In the genomic region with DNA sequence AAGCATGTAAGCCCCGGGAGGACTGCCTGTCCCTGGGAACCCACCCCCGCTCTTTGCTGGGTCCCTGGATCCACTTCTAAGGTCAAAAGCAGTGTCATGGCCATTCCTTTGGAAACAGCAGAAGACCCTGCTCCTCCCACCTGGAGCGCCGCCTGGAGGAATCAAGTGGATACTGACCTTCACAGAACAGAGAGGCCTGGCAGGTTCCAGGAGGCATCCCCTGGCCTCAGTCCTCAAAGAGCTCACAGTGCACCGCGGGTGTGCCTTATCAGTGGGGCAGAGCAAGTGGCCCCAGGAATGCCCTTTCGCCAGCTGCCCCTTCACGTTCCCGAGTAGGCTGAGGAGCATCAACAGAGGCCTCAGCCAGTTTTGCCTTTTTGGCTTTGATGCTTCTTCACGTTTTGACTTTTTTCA, we compare ENCODE assay signal across 14 cellular contexts. TPM values are rescaled to one million over a fixed set of nuclear protein-coding genes. Genes with fewer than 3 reads are reported as not detected.
DNase-seq lines count a peak whose midpoint lies in the region; ATAC-seq and TF ChIP-seq lines count a peak whose summit lies in the region.
"Had no signal": no experiment of that assay in that cellular context is flagged by ENCODE, and none has a peak within 500 bp of the region (broad histone marks: within the 10 kb centered on the region; RNA-seq: fewer than 3 reads in every experiment).

No MANE protein-coding gene starts in this region.

- H3K36me3 Mint-ChIP-seq in activated T-helper 2 cell treated with anti-CD3 and anti-CD28 coated beads, Interferon-gamma antibody, Interleukin-2, Interleukin-4, amounts not matched to agents 10 μg/mL and 5 μg/mL and 100 μg/mL, durations not matched to agents 14 hours and 24 hours and 36 hours (ENCODE audit: low read depth): no peaks in the 10 kb centered on the region

- no peak overlapping the region for H3K27ac ChIP-seq in Panc1 (ENCODE audit: low read length)
- H3K27ac ChIP-seq: sigmoid colon had no signal

- H3K9me3 Mint-ChIP-seq in activated T-helper 2 cell treated with anti-CD3 and anti-CD28 coated beads, Interferon-gamma antibody, Interleukin-2, Interleukin-4, amounts not matched to agents 10 μg/mL and 5 μg/mL and 100 μg/mL, durations not matched to agents 14 hours and 24 hours and 36 hours: no peaks in the 10 kb centered on the region
- H3K9me3 Mint-ChIP-seq: activated T-helper 1 cell treated with anti-CD3 and anti-CD28 coated beads, Interleukin-12 subunit alpha, Interleukin-12 subunit beta, Interleukin-2, Interleukin-4 antibody, amounts not matched to agents 30 ng/mL and 10 ng/mL and 1 ng/mL, durations not matched to agents 14 hours and 24 hours and 36 hours; T-helper 1 cell treated with Interleukin-12 subunit alpha and Interleukin-12 subunit beta and Interleukin-4 antibody, amounts not matched to agents 30 μg/mL and 1 μg/mL, for 36 hours had no signal

- POLR2A ChIA-PET in Panc1 (lab: Charles Lee): no interaction called here

- in situ Hi-C loops in Panc1 (cut with HindIII; ENCODE audit: low pct_unique_long_range_greater_than_20kb, low sequenced_read_pairs): no loop called here

- peaks cover 24% of the 10 kb centered on the region for H3K27me3 Mint-ChIP-seq in activated T-helper 2 cell treated with anti-CD3 and anti-CD28 coated beads, Interferon-gamma antibody, Interleukin-2, Interleukin-4, amounts not matched to agents 10 μg/mL and 5 μg/mL and 100 μg/mL, durations not matched to agents 14 hours and 24 hours and 36 hours (ENCODE audit: low read depth)

- intact Hi-C loops in Panc1 (cut with micrococcal nuclease; ENCODE audit: unreplicated experiment): no loop called here
- intact Hi-C loops in activated T-helper 2 cell treated with anti-CD3 and anti-CD28 coated beads, Interferon-gamma antibody, Interleukin-2, Interleukin-4, amounts not matched to agents 10 μg/mL and 5 μg/mL and 100 μg/mL, durations not matched to agents 14 hours and 24 hours and 36 hours (cut with micrococcal nuclease): no loop called here

- H3K36me3 ChIP-seq in Panc1 (ENCODE audit: control insufficient read depth, insufficient read depth, low read length): no peaks in the 10 kb centered on the region

- no peak overlapping the region for H3K4me3 Mint-ChIP-seq in activated T-helper 2 cell treated with anti-CD3 and anti-CD28 coated beads, Interferon-gamma antibody, Interleukin-2, Interleukin-4, amounts not matched to agents 10 μg/mL and 5 μg/mL and 100 μg/mL, durations not matched to agents 14 hours and 24 hours and 36 hours (ENCODE audit: low read depth)
- H3K4me3 Mint-ChIP-seq: activated T-helper 1 cell treated with anti-CD3 and anti-CD28 coated beads, Interleukin-12 subunit alpha, Interleukin-12 subunit beta, Interleukin-2, Interleukin-4 antibody, amounts not matched to agents 30 ng/mL and 10 ng/mL and 1 ng/mL, durations not matched to agents 14 hours and 24 hours and 36 hours; T-helper 1 cell treated with Interleukin-12 subunit alpha and Interleukin-12 subunit beta and Interleukin-4 antibody, amounts not matched to agents 30 μg/mL and 1 μg/mL, for 36 hours had no signal

- TF ChIP-seq CTCF in GM12873 (IDR thresholded peaks at IDR 0.05; ENCODE audit: insufficient read depth, low read depth, low read length, missing control alignments) (peak; percentile 38), Panc1 (IDR thresholded peaks at IDR 0.05) (peak; percentile 84; the same call in 1 of the 2 replicates), fibroblast of the aortic adventitia (IDR thresholded peaks at IDR 0.05; ENCODE audit: insufficient read depth, low read length) (peak; percentile 11)

- H3K27ac Mint-ChIP-seq in activated T-helper 2 cell treated with anti-CD3 and anti-CD28 coated beads, Interferon-gamma antibody, Interleukin-2, Interleukin-4, amounts not matched to agents 10 μg/mL and 5 μg/mL and 100 μg/mL, durations not matched to agents 14 hours and 24 hours and 36 hours: no peak overlapping the region
- H3K27ac Mint-ChIP-seq: activated T-helper 1 cell treated with anti-CD3 and anti-CD28 coated beads, Interleukin-12 subunit alpha, Interleukin-12 subunit beta, Interleukin-2, Interleukin-4 antibody, amounts not matched to agents 30 ng/mL and 10 ng/mL and 1 ng/mL, durations not matched to agents 14 hours and 24 hours and 36 hours; T-helper 1 cell treated with Interleukin-12 subunit alpha and Interleukin-12 subunit beta and Interleukin-4 antibody, amounts not matched to agents 30 μg/mL and 1 μg/mL, for 36 hours had no signal

- CTCF ChIA-PET in Panc1 (lab: Charles Lee): interaction anchor here (0.6 to 0.8 kb wide), 4 partner anchors 12 to 31 kb away, joined by 3 to 5 read pairs (median 3); no protein-coding TSS in a partner anchor

- peaks cover 3% of the 10 kb centered on the region for H3K4me1 Mint-ChIP-seq in activated T-helper 2 cell treated with anti-CD3 and anti-CD28 coated beads, Interferon-gamma antibody, Interleukin-2, Interleukin-4, amounts not matched to agents 10 μg/mL and 5 μg/mL and 100 μg/mL, durations not matched to agents 14 hours and 24 hours and 36 hours (ENCODE audit: low read depth)

- no peaks in the 10 kb centered on the region for H3K9me3 ChIP-seq in Panc1 (ENCODE audit: control insufficient read depth, insufficient read depth, low read depth, low read length)
- H3K9me3 ChIP-seq: sigmoid colon had no signal

- peak; percentile 64 for ATAC-seq in Panc1
- ATAC-seq in GM21529 (IDR thresholded peaks at IDR 0.05; ENCODE audit: unreplicated experiment): no peak
- no peak for ATAC-seq in HG03025 (IDR thresholded peaks at IDR 0.05; ENCODE audit: low FRiP score, unreplicated experiment)
- ATAC-seq: left ventricle myocardium superior; stimulated activated naive CD8-positive, alpha-beta T cell treated with anti-CD3 and anti-CD28 coated beads, Interleukin-15, Interleukin-2, amounts not matched to agents 100 U/mL and 50 U/mL, for 24 hours had no signal

- H3K4me3 ChIP-seq in Panc1 (ENCODE audit: low read depth in 2 of 2, low read length in 2 of 2) (no peak overlapping the region), fibroblast of the aortic adventitia (ENCODE audit: low read depth, low read length) (no peak overlapping the region)
- H3K4me3 ChIP-seq: sigmoid colon had no signal

- peaks cover 21% of the 10 kb centered on the region for H3K4me1 ChIP-seq in Panc1 (ENCODE audit: control insufficient read depth, insufficient read depth, low read length)

- DNase-seq in 8988T (peak; percentile 90), Panc1 (ENCODE audit: low read depth, low spot score) (no peak), fibroblast of the aortic adventitia (ENCODE audit: low read depth) (no peak), GM19240 (ENCODE audit: insufficient read length, low spot score) (no peak)
- DNase-seq in activated T-helper 2 cell treated with anti-CD3 and anti-CD28 coated beads, Interferon-gamma antibody, Interleukin-2, Interleukin-4, amounts not matched to agents 10 μg/mL and 5 μg/mL and 100 μg/mL, durations not matched to agents 14 hours and 24 hours and 36 hours (ENCODE audit: low spot score): no peak
- DNase-seq: left ventricle myocardium superior; NCI-H187 treated with DMSO at 0.1 percent for 48 hours; sigmoid colon; stimulated activated naive CD8-positive, alpha-beta T cell treated with anti-CD3 and anti-CD28 coated beads, Interleukin-15, Interleukin-2, amounts not matched to agents 100 U/mL and 50 U/mL, for 24 hours had no signal

- BruUV-seq in Panc1 (replicated peaks; lab: Mats Ljungman, UMichigan): no TSS peak

- no peaks in the 10 kb centered on the region for H3K27me3 ChIP-seq in Panc1 (ENCODE audit: control insufficient read depth, insufficient read depth, low read length)

RNA-seq across cellular contexts. Expression of gene SLC4A11, which starts 11.1 kb away (rescaled TPM):
- total RNA-seq in Panc1 (2021; ENCODE audit: unreplicated experiment) (144 TPM), fibroblast of the aortic adventitia (ENCODE audit: low replicate concordance) (0.49 and 0.63 TPM in 2 replicates)
- polyA plus RNA-seq in Panc1 (2012; ENCODE audit: insufficient read length): 276 TPM
- total RNA-seq in activated T-helper 2 cell treated with anti-CD3 and anti-CD28 coated beads, Interferon-gamma antibody, Interleukin-2, Interleukin-4, amounts not matched to agents 10 μg/mL and 5 μg/mL and 100 μg/mL, durations not matched to agents 14 hours and 24 hours and 36 hours: 1.6 and 2.5 TPM in 2 replicates

RNA-seq across cellular contexts. Expression of gene ITPA, which starts 40.8 kb away (rescaled TPM):
- total RNA-seq in Panc1 (2021; ENCODE audit: unreplicated experiment): 107 TPM
- 111 TPM for polyA plus RNA-seq in Panc1 (2012; ENCODE audit: insufficient read length)
- 26.2 and 36.2 TPM in 2 replicates for total RNA-seq in fibroblast of the aortic adventitia (ENCODE audit: low replicate concordance)
- 84.5 and 87.8 TPM in 2 replicates for total RNA-seq in activated T-helper 2 cell treated with anti-CD3 and anti-CD28 coated beads, Interferon-gamma antibody, Interleukin-2, Interleukin-4, amounts not matched to agents 10 μg/mL and 5 μg/mL and 100 μg/mL, durations not matched to agents 14 hours and 24 hours and 36 hours

RNA-seq across cellular contexts. Expression of gene DDRGK1, which starts 45.6 kb away (rescaled TPM):
- total RNA-seq in Panc1 (2021; ENCODE audit: unreplicated experiment) (65.5 TPM), fibroblast of the aortic adventitia (ENCODE audit: low replicate concordance) (24.9 and 64.0 TPM in 2 replicates)
- polyA plus RNA-seq in Panc1 (2012; ENCODE audit: insufficient read length): 101 TPM
- total RNA-seq in activated T-helper 2 cell treated with anti-CD3 and anti-CD28 coated beads, Interferon-gamma antibody, Interleukin-2, Interleukin-4, amounts not matched to agents 10 μg/mL and 5 μg/mL and 100 μg/mL, durations not matched to agents 14 hours and 24 hours and 36 hours: 61.8 and 69.2 TPM in 2 replicates

Comparison
In these comparisons a context has a peak if more than half of its experiments do, and no peak if none do; other contexts are left out.
1. CTCF ChIP-seq: peak in every context shown above with its lines; median percentile 84 in Panc1; 38 in GM12873; 11 in fibroblast of the aortic adventitia.
2. RNA of gene SLC4A11, which starts 11.1 kb away (total RNA-seq): 144 TPM in Panc1 (single experiment); 1.6 to 2.5 TPM in activated T-helper 2 cell treated with anti-CD3 and anti-CD28 coated beads, Interferon-gamma antibody, Interleukin-2, Interleukin-4, amounts not matched to agents 10 μg/mL and 5 μg/mL and 100 μg/mL, durations not matched to agents 14 hours and 24 hours and 36 hours and 0.49 to 0.63 TPM in fibroblast of the aortic adventitia; every median in the first group is over 10 times any median in the second.